ENCODE assay signal across 10 cellular contexts in the genomic region with DNA sequence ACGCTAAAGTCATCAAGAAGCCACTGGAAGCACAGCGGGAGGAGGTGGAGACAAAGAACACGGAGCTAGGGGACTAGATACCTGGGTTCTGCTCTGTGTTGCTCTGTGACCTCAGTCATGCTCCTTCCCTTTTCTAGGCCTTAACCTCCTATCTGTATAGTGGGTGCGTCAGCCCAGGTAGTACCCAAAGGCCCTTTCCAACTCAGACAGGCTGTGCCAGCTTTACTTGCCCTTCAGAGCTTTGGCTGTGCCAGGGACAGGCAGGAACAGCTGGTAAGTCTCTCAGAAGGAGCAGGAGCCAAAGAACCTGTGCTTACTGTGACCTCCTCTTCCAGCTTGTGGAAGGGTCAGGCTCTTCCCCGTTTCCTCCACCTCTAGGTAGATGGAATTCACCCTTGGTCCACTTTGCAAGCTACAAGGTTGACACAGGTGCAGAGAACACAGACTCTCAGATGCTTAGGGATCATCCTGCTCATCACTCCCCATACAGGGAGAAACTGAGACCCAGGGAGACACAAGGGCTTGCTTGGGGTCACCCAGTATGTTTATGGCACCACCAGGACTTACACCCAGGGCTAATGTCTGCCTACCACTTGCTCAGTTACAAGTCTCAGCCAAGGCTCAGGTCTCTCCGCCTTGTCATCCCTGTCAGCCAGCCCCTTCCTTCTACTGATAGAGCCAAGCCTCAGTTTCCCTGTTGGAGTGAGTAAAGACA. TPM values are rescaled to one million over a fixed set of nuclear protein-coding genes. Genes with fewer than 3 reads are reported as not detected.
DNase-seq lines count a peak whose midpoint lies in the region; ATAC-seq and TF ChIP-seq lines count a peak whose summit lies in the region.
"Had no signal": no experiment of that assay in that cellular context is flagged by ENCODE, and none has a peak within 500 bp of the region (broad histone marks: within the 10 kb centered on the region; RNA-seq: fewer than 3 reads in every experiment).

No MANE protein-coding gene starts in this region.

- no peaks in the 10 kb centered on the region for H3F3A ChIP-seq in SK-N-SH (replicated peaks; ENCODE audit: insufficient read depth)

- in situ Hi-C loops in GM13976 (cut with MboI; ENCODE audit: low sequenced_read_pairs, unreplicated experiment), result no loop called here

- POLR2A ChIA-PET in SK-N-SH (lab: Yijun Ruan, JAX), result no interaction called here

- CTCF ChIA-PET in SK-N-SH (lab: Yijun Ruan, JAX), result interaction anchor here (0.9 to 4.3 kb wide), 4 partner anchors 10 to 96 kb away, joined by 3 to 29 read pairs (median 4); no protein-coding TSS in a partner anchor

- H3K4me3 Mint-ChIP-seq in brain, result peak overlapping the region; percentile 20 to 84 (median 70)
- H3K4me3 Mint-ChIP-seq in naive B cell, result peak overlapping the region; percentile 78 to 96 (median 90)
- H3K4me3 Mint-ChIP-seq in type B pancreatic cell, result peak overlapping the region; percentile 68

- TF ChIP-seq EP300 in SK-N-SH (IDR thresholded peaks at IDR 0.05; ENCODE audit: borderline replicate concordance in 1 of 2, low read depth in 1 of 2, low read length in 1 of 2), result no peak

- H3K9me3 ChIP-seq in SK-N-SH, result no peaks in the 10 kb centered on the region
- H3K9me3 ChIP-seq: HAP-1 had no signal

- peaks cover 11% of the 10 kb centered on the region for H3K4me1 Mint-ChIP-seq in brain
- H3K4me1 Mint-ChIP-seq in naive B cell, result peaks cover 65 to 81% (median 80%) of the 10 kb centered on the region in 3 donors
- peaks cover 16% of the 10 kb centered on the region for H3K4me1 Mint-ChIP-seq in type B pancreatic cell (ENCODE audit: unreplicated experiment)

- no peaks in the 10 kb centered on the region for H3K36me3 ChIP-seq in SK-N-SH (replicated peaks in 1 of 2; ENCODE audit: control insufficient read depth in 1 of 2, insufficient read depth in 2 of 2, low read length in 1 of 2)
- H3K36me3 ChIP-seq: HAP-1 had no signal

- TF ChIP-seq CTCF in brain (conservative IDR thresholded peaks at IDR 0.05), result no peak
- TF ChIP-seq CTCF in type B pancreatic cell (conservative IDR thresholded peaks at IDR 0.05), result no peak
- no peak for TF ChIP-seq CTCF in GM13976 (IDR thresholded peaks at IDR 0.05; ENCODE audit: borderline replicate concordance, control extremely low read depth, extremely low read depth, insufficient read depth, missing control alignments)
- no peak for TF ChIP-seq CTCF in SK-N-SH (IDR thresholded peaks at IDR 0.05)

- H3K27me3 ChIP-seq in SK-N-SH (ENCODE audit: insufficient read depth), result no peaks in the 10 kb centered on the region; the same call in 1 of the 2 replicates

- H3K27ac ChIP-seq in SK-N-SH (ENCODE audit: low read depth in 2 of 2, low read length in 1 of 2), result no peak overlapping the region

- H3K4me2 ChIP-seq in SK-N-SH, result no peak overlapping the region

- H3K9me2 ChIP-seq in SK-N-SH, result no peaks in the 10 kb centered on the region

- H3K79me2 ChIP-seq in SK-N-SH (ENCODE audit: insufficient read depth), result no peaks in the 10 kb centered on the region

- H4K20me1 ChIP-seq in SK-N-SH (ENCODE audit: insufficient read depth), result no peaks in the 10 kb centered on the region

- peak; percentile 34 for DNase-seq in activated T-cell treated with anti-CD3 and anti-CD28 coated beads, Interleukin-2, amount 50 U/mL, for 1 hour
- DNase-seq in activated T-cell treated with anti-CD3 and anti-CD28 coated beads for 4 hours (no peak), naive B cell (no peak), type B pancreatic cell (ENCODE audit: extremely low spot score, unreplicated experiment) (no peak), GM13976 (ENCODE audit: low spot score) (no peak), SK-N-SH (no peak)
- DNase-seq: NCI-H524 had no signal

- no peaks in the 10 kb centered on the region; a peak in 1 of 4 replicates for H3K4me1 ChIP-seq in SK-N-SH (ENCODE audit: control insufficient read depth in 1 of 2, insufficient read depth in 2 of 2, low read depth in 1 of 2, low read length in 1 of 2)

- WGBS in SK-N-SH (ENCODE audit: low lambda C conversion rate), result 81% methylated on average over 5 of the region's 6 CpGs

- H3K9me3 Mint-ChIP-seq in brain, result no peaks in the 10 kb centered on the region
- no peaks in the 10 kb centered on the region for H3K9me3 Mint-ChIP-seq in naive B cell
- H3K9me3 Mint-ChIP-seq in type B pancreatic cell, result no peaks in the 10 kb centered on the region

- H3K27ac Mint-ChIP-seq in brain, result peak overlapping the region in 2 of 5 experiments; percentile 8 to 9
- H3K27ac Mint-ChIP-seq in naive B cell, result peak overlapping the region; percentile 96 to 99 (median 98)
- H3K27ac Mint-ChIP-seq in type B pancreatic cell, result peak overlapping the region; percentile 12

- ATAC-seq in naive B cell (ENCODE audit: low read depth in 2 of 2) (no peak), HG03045 (IDR thresholded peaks at IDR 0.05; ENCODE audit: unreplicated experiment) (no peak)

- peaks cover 15% of the 10 kb centered on the region for H3K27me3 Mint-ChIP-seq in brain
- H3K27me3 Mint-ChIP-seq in naive B cell, result no peaks in the 10 kb centered on the region
- H3K27me3 Mint-ChIP-seq in type B pancreatic cell, result peaks cover 3% of the 10 kb centered on the region

- H3K9ac ChIP-seq in SK-N-SH, result no peak overlapping the region

- no peak for TF ChIP-seq RAD21 in SK-N-SH (IDR thresholded peaks at IDR 0.05; ENCODE audit: low read length)

- no peak overlapping the region for H3K4me3 ChIP-seq in SK-N-SH (ENCODE audit: low read depth in 2 of 2, low read length in 1 of 2)

- H2AFZ ChIP-seq in SK-N-SH (ENCODE audit: low read depth), result no peak overlapping the region

- H3K36me3 Mint-ChIP-seq in brain, result no peaks in the 10 kb centered on the region
- peaks cover 26 to 28% of the 10 kb centered on the region in 2 donors for H3K36me3 Mint-ChIP-seq in naive B cell
- H3K36me3 Mint-ChIP-seq in type B pancreatic cell, result no peaks in the 10 kb centered on the region

TF ChIP-seq in SK-N-SH, 30 proteins besides CTCF, POLR2A, EP300 and RAD21 (continues in another document):
- TF ChIP-seq, protein P1, sequence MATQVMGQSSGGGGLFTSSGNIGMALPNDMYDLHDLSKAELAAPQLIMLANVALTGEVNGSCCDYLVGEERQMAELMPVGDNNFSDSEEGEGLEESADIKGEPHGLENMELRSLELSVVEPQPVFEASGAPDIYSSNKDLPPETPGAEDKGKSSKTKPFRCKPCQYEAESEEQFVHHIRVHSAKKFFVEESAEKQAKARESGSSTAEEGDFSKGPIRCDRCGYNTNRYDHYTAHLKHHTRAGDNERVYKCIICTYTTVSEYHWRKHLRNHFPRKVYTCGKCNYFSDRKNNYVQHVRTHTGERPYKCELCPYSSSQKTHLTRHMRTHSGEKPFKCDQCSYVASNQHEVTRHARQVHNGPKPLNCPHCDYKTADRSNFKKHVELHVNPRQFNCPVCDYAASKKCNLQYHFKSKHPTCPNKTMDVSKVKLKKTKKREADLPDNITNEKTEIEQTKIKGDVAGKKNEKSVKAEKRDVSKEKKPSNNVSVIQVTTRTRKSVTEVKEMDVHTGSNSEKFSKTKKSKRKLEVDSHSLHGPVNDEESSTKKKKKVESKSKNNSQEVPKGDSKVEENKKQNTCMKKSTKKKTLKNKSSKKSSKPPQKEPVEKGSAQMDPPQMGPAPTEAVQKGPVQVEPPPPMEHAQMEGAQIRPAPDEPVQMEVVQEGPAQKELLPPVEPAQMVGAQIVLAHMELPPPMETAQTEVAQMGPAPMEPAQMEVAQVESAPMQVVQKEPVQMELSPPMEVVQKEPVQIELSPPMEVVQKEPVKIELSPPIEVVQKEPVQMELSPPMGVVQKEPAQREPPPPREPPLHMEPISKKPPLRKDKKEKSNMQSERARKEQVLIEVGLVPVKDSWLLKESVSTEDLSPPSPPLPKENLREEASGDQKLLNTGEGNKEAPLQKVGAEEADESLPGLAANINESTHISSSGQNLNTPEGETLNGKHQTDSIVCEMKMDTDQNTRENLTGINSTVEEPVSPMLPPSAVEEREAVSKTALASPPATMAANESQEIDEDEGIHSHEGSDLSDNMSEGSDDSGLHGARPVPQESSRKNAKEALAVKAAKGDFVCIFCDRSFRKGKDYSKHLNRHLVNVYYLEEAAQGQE (IDR thresholded peaks at IDR 0.05; ENCODE audit: low read depth, low read length), result no peak
- TF ChIP-seq YY1 (IDR thresholded peaks at IDR 0.05; ENCODE audit: low read depth) (no peak), SIN3A (IDR thresholded peaks at IDR 0.05; ENCODE audit: borderline replicate concordance, low read depth, low read length) (no peak), FOXM1 (IDR thresholded peaks at IDR 0.05; ENCODE audit: low read depth) (no peak), FOSL2 (IDR thresholded peaks at IDR 0.05; ENCODE audit: borderline replicate concordance, low read depth) (no peak)
- TF ChIP-seq, protein P2, sequence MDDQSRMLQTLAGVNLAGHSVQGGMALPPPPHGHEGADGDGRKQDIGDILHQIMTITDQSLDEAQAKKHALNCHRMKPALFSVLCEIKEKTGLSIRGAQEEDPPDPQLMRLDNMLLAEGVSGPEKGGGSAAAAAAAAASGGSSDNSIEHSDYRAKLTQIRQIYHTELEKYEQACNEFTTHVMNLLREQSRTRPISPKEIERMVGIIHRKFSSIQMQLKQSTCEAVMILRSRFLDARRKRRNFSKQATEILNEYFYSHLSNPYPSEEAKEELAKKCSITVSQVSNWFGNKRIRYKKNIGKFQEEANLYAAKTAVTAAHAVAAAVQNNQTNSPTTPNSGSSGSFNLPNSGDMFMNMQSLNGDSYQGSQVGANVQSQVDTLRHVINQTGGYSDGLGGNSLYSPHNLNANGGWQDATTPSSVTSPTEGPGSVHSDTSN (IDR thresholded peaks at IDR 0.05), result no peak
- TF ChIP-seq, protein P3, sequence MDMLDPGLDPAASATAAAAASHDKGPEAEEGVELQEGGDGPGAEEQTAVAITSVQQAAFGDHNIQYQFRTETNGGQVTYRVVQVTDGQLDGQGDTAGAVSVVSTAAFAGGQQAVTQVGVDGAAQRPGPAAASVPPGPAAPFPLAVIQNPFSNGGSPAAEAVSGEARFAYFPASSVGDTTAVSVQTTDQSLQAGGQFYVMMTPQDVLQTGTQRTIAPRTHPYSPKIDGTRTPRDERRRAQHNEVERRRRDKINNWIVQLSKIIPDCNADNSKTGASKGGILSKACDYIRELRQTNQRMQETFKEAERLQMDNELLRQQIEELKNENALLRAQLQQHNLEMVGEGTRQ (IDR thresholded peaks at IDR 0.05; ENCODE audit: borderline replicate concordance, low read depth, low read length), result no peak

RNA-seq across cellular contexts. Expression of gene CCDC69, which starts 1.7 kb away (rescaled TPM):
- polyA plus RNA-seq in brain (ENCODE audit: insufficient read depth, low read depth, low replicate concordance) (3.6 TPM), naive B cell (ENCODE audit: low read depth in 6 of 6) (100 to 1,000 TPM in 3 of 6 donors, 10 to 100 TPM in 3; 76.4 to 143 (median 98.1) TPM), SK-N-SH (2012; rRNA removed) (0.38 and 0.54 TPM in 2 replicates)
- 11.2 and 24.3 TPM in 2 replicates for total RNA-seq in type B pancreatic cell (ENCODE audit: low replicate concordance)
- polyA plus RNA-seq in SK-N-SH (2012; cell fraction: cytosol; rRNA removed), result 0.41 and 0.56 TPM in 2 replicates
- polyA plus RNA-seq in SK-N-SH (2012; cell fraction: nucleus; rRNA removed), result 0.21 and 0.22 TPM in 2 replicates

RNA-seq across cellular contexts. Expression of gene GM2A, which starts 30.8 kb away (rescaled TPM):
- polyA plus RNA-seq in brain (ENCODE audit: insufficient read depth, low read depth, low replicate concordance), result 21.7 TPM
- 10 to 100 TPM; 37.6 to 74.5 (median 53.4) TPM for polyA plus RNA-seq in naive B cell (ENCODE audit: low read depth in 6 of 6)
- total RNA-seq in type B pancreatic cell (ENCODE audit: low replicate concordance), result 38.1 and 51.3 TPM in 2 replicates
- polyA plus RNA-seq in SK-N-SH (2012; rRNA removed), result 8.0 and 10.2 TPM in 2 replicates
- 7.5 and 8.2 TPM in 2 replicates for polyA plus RNA-seq in SK-N-SH (2012; cell fraction: cytosol; rRNA removed)
- 4.2 and 4.7 TPM in 2 replicates for polyA plus RNA-seq in SK-N-SH (2012; cell fraction: nucleus; rRNA removed)

Comparison
In these comparisons a context has a peak if more than half of its experiments do, and no peak if none do; other contexts are left out.
1. RNA of gene CCDC69, which starts 1.7 kb away (polyA plus RNA-seq): 76.4 to 143 TPM in naive B cell; 3.6 TPM in brain (single experiment) and 0.21 to 0.56 TPM in SK-N-SH; every median in the first group is over 10 times any median in the second.
2. Peak in every context shown above with its lines, with median percentiles within 50 percentile points of each other: H3K4me3 Mint-ChIP-seq.